In the genomic region with DNA sequence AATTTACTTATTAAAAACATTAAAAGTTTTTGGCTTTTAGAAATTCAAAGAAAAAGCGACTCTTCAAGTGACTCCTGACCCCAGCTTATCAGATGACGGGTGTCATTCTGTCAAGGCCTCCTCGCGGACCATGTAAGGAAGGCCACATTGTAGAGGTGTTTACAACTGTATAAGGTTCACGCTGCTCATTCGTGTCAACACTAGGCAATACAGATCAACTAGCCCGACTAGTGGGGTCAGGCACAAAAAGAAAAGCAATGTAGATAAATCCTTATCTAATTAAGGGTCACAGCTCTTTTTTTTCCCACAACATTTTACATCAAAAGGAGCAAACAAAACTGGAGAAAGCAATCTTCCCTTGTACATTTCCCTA, we compare ENCODE assay signal across 23 cellular contexts.
"Had no signal": no experiment of that assay in that cellular context is flagged by ENCODE, and none has a peak within 500 bp of the region (broad histone marks: within the 10 kb centered on the region; RNA-seq: fewer than 3 reads in every experiment).

No MANE protein-coding gene starts in this region.

- H3K4me3 ChIP-seq: breast epithelium, PC-9 had no signal

- H3K4me3 Mint-ChIP-seq: activated CD8-positive, alpha-beta T cell treated with anti-CD3 and anti-CD28 coated beads, Interleukin-2, amount 10 ng/mL, durations not matched to agents 7 days and 5 days; central memory CD8-positive, alpha-beta T cell; T-helper 17 cell; WTC11 had no signal

- H3K27ac ChIP-seq: breast epithelium, PC-9 had no signal

- DNase-seq: activated CD4-positive, alpha-beta T cell treated with anti-CD3 and anti-CD28 coated beads for 48 hours; activated CD4-positive, alpha-beta T cell treated with anti-CD3 and anti-CD28 coated beads, Interleukin-2, amount 50 U/mL, for 4 hours; activated CD4-positive, CD25-positive, alpha-beta regulatory T cell treated with anti-CD3 and anti-CD28 coated beads, Interleukin-2, amount 50 U/mL, for 72 hours; activated CD8-positive, alpha-beta memory T cell treated with anti-CD3 and anti-CD28 coated beads, Interleukin-2, amount 50 U/mL, for 48 hours; activated CD8-positive, alpha-beta T cell treated with anti-CD3 and anti-CD28 coated beads, Interleukin-2, amount 10 ng/mL, durations not matched to agents 7 days and 5 days; activated naive CD4-positive, alpha-beta T cell treated with anti-CD3 and anti-CD28 coated beads, Interleukin-2, amount 50 U/mL, for 16 hours; activated T-cell treated with anti-CD3 and anti-CD28 coated beads, Interleukin-2, amount 50 U/mL, for 1 hour; aorta; KG1; NCI-H1048; NCI-H1930; NCI-H2107; NCI-H2171 treated with DMSO at 0.1 percent for 48 hours; NCI-H226; NCI-H510A; NCI-H69; SHP77 treated with DMSO at 0.1 percent for 48 hours; T-helper 17 cell; T-helper 9 cell had no signal

- H3K4me2 ChIP-seq: PC-9 had no signal

- H3K4me1 Mint-ChIP-seq: central memory CD8-positive, alpha-beta T cell; T-helper 17 cell had no signal

- H3K9me3 ChIP-seq: breast epithelium had no signal

- H3K27me3 Mint-ChIP-seq: T-helper 17 cell had no signal

- H3K36me3 ChIP-seq: breast epithelium had no signal

- ATAC-seq: activated CD8-positive, alpha-beta T cell treated with anti-CD3 and anti-CD28 coated beads, Interleukin-2, amount 10 ng/mL, durations not matched to agents 7 days and 5 days; T-helper 17 cell; WTC11 had no signal

- H3K27me3 ChIP-seq: breast epithelium had no signal

- H3K4me1 ChIP-seq: breast epithelium had no signal

- H3K9me3 Mint-ChIP-seq: central memory CD8-positive, alpha-beta T cell; WTC11 had no signal

- H3K27ac Mint-ChIP-seq: activated CD8-positive, alpha-beta T cell treated with anti-CD3 and anti-CD28 coated beads, Interleukin-2, amount 10 ng/mL, durations not matched to agents 7 days and 5 days; T-helper 17 cell; WTC11 had no signal

- H2AFZ ChIP-seq: PC-9 had no signal

- H3K36me3 Mint-ChIP-seq: WTC11 had no signal
